Comparison of ENCODE assay signal across 35 cellular contexts in the genomic region with DNA sequence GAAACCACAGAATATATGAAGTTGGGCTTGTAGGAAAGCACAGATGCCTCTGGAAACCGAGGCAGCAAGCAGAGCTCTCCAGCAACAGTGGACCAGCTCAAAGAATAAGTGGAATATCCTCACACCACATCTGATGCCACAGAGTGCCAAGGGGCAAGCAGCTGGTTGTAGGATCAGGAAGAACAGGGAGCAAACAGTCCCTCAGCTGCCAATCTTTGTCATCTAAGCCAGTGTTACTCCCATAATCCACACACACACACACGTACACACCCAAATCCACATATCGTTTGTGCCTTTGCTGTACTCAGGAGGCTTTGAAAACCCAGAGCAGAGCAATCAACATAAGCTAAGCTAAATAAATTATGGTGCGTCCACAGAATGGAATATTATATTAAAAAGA.
"Had no signal": no experiment of that assay in that cellular context is flagged by ENCODE, and none has a peak within 500 bp of the region (broad histone marks: within the 10 kb centered on the region; RNA-seq: fewer than 3 reads in every experiment).

No MANE protein-coding gene starts in this region.

- H3K27ac ChIP-seq: KMS-11 had no signal

- H3K27me3 ChIP-seq: MG63 had no signal

- H3K9ac ChIP-seq: KMS-11 had no signal

- DNase-seq: Karpas-422, Kasumi-1, KBM-7, KG1, MG63, MM.1S, MV-4-11, NCI-H1048, NCI-H1092, NCI-H1092 treated with DMSO at 0.1 percent for 48 hours, NCI-H1105, NCI-H1105 treated with DMSO at 0.1 percent for 48 hours, NCI-H1417, NCI-H1417 treated with DMSO at 0.1 percent for 48 hours, NCI-H1436, NCI-H1436 treated with DMSO at 0.1 percent for 48 hours, NCI-H146, NCI-H1694, NCI-H1694 treated with DMSO at 0.1 percent for 48 hours, NCI-H187, NCI-H187 treated with DMSO at 0.1 percent for 48 hours, NCI-H1930, NCI-H2029, NCI-H2029 treated with DMSO at 0.1 percent for 48 hours, NCI-H2081, NCI-H2081 treated with DMSO at 0.1 percent for 48 hours, NCI-H2107, NCI-H2171, NCI-H2171 treated with DMSO at 0.1 percent for 48 hours, NCI-H2227 treated with DMSO at 0.1 percent for 48 hours, NCI-H226, NCI-H345, NCI-H446, NCI-H446 treated with DMSO at 0.1 percent for 48 hours had no signal

- H3K4me3 ChIP-seq: MG63 had no signal

- H3K4me2 ChIP-seq: KMS-11 had no signal

- H3K9me3 ChIP-seq: MG63 had no signal
